Comparison of ENCODE assay signal across 2 cellular contexts in the genomic region with DNA sequence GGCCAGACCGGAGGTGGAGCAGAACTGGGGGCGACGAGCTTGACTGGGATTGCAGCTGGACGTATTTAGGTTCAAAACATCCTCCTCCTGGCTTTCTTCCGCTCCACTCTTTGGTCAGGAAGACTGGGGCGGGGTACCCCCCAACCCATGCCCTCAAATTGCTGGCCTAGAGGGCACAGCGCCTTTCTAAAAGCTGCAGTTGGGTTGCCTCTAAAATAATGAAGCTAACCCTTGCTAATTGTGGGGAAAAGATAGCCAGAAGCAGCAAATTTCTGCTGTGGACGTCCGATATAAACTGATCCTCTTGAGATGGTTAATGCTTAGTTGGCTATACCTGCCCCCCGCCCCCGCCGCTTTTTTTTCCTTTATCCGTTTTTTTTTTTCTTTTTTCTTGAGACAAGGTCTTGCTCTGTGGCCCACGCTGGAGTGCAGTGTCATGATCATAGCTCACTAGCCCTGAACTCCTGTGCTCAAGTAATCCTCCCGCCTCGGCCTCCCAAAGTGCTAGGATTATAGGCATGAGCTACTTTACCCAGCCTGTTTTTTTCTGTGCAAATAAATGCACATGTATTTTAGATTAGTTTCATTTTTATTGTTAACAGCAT.
TF ChIP-seq lines count a peak whose summit lies in the region.

No MANE protein-coding gene starts in this region.

TF ChIP-seq in HepG2, 621 proteins besides CTCF, POLR2A, EP300 and RAD21 (continues in another document):
- TF ChIP-seq ZNF770 (CRISPR knock-in tag; IDR thresholded peaks at IDR 0.05) (peak; percentile 67; the same call in 1 of the 2 replicates), SAP130 (CRISPR knock-in tag; IDR thresholded peaks at IDR 0.05; ENCODE audit: low read depth) (0 out of 2 replicates have a peak, but pooled peaks have one; percentile 2), ZNF441 (CRISPR knock-in tag; IDR thresholded peaks at IDR 0.05; ENCODE audit: borderline replicate concordance) (no peak), ZNF234 (CRISPR knock-in tag; conservative IDR thresholded peaks at IDR 0.05) (peak; percentile 75; the same call in 1 of the 2 replicates), NFKBIZ (CRISPR knock-in tag; IDR thresholded peaks at IDR 0.05) (no peak), PRMT3 (CRISPR knock-in tag; IDR thresholded peaks at IDR 0.05; ENCODE audit: borderline replicate concordance, low read depth) (0 out of 2 replicates have a peak, but pooled peaks have one; percentile 25), SIN3A (IDR thresholded peaks at IDR 0.05; ENCODE audit: borderline replicate concordance, low read depth, low read length) (no peak), ZSCAN21 (CRISPR knock-in tag; IDR thresholded peaks at IDR 0.05; ENCODE audit: borderline replicate concordance) (0 out of 2 replicates have a peak, but pooled peaks have one; percentile 13), ZNF383 (CRISPR knock-in tag; IDR thresholded peaks at IDR 0.05; ENCODE audit: borderline replicate concordance) (no peak), XRCC5 (optimal IDR thresholded peaks at IDR 0.05; ENCODE audit: low read length) (peak; percentile 4), ZNF30 (CRISPR knock-in tag; IDR thresholded peaks at IDR 0.05) (0 out of 2 replicates have a peak, but pooled peaks have one; percentile 23), ZNF878 (CRISPR knock-in tag; IDR thresholded peaks at IDR 0.05) (peak; percentile 27; the same call in 1 of the 2 replicates), TARDBP (CRISPR knock-in tag; IDR thresholded peaks at IDR 0.05) (no peak), MIER2 (CRISPR knock-in tag; IDR thresholded peaks at IDR 0.05) (no peak), MAF1 (CRISPR knock-in tag; IDR thresholded peaks at IDR 0.05; ENCODE audit: borderline replicate concordance) (0 out of 2 replicates have a peak, but pooled peaks have one; percentile 4), U2AF1 (optimal IDR thresholded peaks at IDR 0.05; ENCODE audit: low read depth, low read length) (no peak), ZNF253 (CRISPR knock-in tag; IDR thresholded peaks at IDR 0.05; ENCODE audit: borderline replicate concordance) (peak; percentile 6; the same call in 1 of the 2 replicates), NR2F6 (IDR thresholded peaks at IDR 0.05) (no peak), NR2F6 (CRISPR knock-in tag; IDR thresholded peaks at IDR 0.05) (no peak), MBNL3 (CRISPR knock-in tag; conservative IDR thresholded peaks at IDR 0.05) (no peak), SRY (CRISPR knock-in tag; IDR thresholded peaks at IDR 0.05) (no peak)
- TF ChIP-seq, protein P1, sequence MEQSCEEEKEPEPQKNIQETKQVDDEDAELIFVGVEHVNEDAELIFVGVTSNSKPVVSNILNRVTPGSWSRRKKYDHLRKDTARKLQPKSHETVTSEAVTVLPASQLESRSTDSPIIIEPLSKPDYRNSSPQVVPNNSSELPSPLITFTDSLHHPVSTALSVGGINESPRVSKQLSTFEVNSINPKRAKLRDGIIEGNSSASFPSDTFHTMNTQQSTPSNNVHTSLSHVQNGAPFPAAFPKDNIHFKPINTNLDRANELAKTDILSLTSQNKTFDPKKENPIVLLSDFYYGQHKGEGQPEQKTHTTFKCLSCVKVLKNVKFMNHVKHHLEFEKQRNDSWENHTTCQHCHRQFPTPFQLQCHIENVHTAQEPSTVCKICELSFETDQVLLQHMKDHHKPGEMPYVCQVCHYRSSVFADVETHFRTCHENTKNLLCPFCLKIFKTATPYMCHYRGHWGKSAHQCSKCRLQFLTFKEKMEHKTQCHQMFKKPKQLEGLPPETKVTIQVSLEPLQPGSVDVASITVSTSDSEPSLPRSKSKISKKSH (CRISPR knock-in tag; IDR thresholded peaks at IDR 0.05; ENCODE audit: borderline replicate concordance), result 0 out of 2 replicates have a peak, but pooled peaks have one; percentile 3
- TF ChIP-seq, protein P2, sequence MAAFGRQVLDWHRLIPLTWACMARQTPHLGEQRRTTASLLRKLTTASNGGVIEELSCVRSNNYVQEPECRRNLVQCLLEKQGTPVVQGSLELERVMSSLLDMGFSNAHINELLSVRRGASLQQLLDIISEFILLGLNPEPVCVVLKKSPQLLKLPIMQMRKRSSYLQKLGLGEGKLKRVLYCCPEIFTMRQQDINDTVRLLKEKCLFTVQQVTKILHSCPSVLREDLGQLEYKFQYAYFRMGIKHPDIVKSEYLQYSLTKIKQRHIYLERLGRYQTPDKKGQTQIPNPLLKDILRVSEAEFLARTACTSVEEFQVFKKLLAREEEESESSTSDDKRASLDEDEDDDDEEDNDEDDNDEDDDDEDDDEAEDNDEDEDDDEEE (CRISPR knock-in tag; IDR thresholded peaks at IDR 0.05), result peak; percentile 13; the same call in 1 of the 2 replicates
- TF ChIP-seq, protein P3, sequence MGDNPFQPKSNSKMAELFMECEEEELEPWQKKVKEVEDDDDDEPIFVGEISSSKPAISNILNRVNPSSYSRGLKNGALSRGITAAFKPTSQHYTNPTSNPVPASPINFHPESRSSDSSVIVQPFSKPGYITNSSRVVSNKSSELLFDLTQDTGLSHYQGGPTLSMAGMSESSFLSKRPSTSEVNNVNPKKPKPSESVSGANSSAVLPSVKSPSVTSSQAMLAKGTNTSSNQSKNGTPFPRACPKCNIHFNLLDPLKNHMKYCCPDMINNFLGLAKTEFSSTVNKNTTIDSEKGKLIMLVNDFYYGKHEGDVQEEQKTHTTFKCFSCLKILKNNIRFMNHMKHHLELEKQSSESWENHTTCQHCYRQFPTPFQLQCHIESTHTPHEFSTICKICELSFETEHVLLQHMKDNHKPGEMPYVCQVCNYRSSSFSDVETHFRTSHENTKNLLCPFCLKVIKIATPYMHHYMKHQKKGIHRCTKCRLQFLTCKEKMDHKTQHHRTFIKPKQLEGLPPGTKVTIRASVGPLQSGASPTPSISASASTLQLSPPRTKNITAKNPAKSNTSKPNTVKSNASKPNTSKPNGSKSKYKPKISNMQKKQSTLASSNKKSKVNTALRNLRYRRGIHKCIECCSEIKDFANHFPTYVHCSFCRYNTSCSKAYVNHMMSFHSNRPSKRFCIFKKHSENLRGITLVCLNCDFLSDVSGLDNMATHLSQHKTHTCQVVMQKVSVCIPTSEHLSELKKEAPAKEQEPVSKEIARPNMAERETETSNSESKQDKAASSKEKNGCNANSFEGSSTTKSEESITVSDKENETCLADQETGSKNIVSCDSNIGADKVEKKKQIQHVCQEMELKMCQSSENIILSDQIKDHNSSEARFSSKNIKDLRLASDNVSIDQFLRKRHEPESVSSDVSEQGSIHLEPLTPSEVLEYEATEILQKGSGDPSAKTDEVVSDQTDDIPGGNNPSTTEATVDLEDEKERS (CRISPR knock-in tag; IDR thresholded peaks at IDR 0.05), result 0 out of 2 replicates have a peak, but pooled peaks have one; percentile 4

TF ChIP-seq in HEK293T, 16 proteins besides CTCF, POLR2A, EP300 and RAD21:
- no peak for TF ChIP-seq ARNT (IDR thresholded peaks at IDR 0.05)
- TF ChIP-seq CTBP1 (IDR thresholded peaks at IDR 0.05; ENCODE audit: borderline replicate concordance), result no peak
- no peak for TF ChIP-seq PKNOX1 (IDR thresholded peaks at IDR 0.05)
- no peak for TF ChIP-seq FOXA1 (IDR thresholded peaks at IDR 0.05)
- TF ChIP-seq SP1 (IDR thresholded peaks at IDR 0.05), result no peak
- no peak for TF ChIP-seq SUZ12 (IDR thresholded peaks at IDR 0.05)
- TF ChIP-seq L3MBTL2 (conservative IDR thresholded peaks at IDR 0.05), result no peak
- no peak for TF ChIP-seq ELF4 (IDR thresholded peaks at IDR 0.05)
